1 cellular context compared by ENCODE assay signal in genomic region chr6:12327391-12327790, GRCh38.
TF ChIP-seq lines count a peak whose summit lies in the region.

No MANE protein-coding gene starts in this region.

TF ChIP-seq in SK-N-SH treated with all-trans-retinoic acid at 6 μM for 48 hours, 23 proteins besides CTCF, POLR2A, EP300 and RAD21:
- no peak for TF ChIP-seq POU6F1 (CRISPR knock-in tag; IDR thresholded peaks at IDR 0.05; ENCODE audit: borderline replicate concordance, low read depth)
- no peak for TF ChIP-seq CSRNP3 (CRISPR knock-in tag; IDR thresholded peaks at IDR 0.05)
- no peak for TF ChIP-seq ZNF565 (CRISPR knock-in tag; conservative IDR thresholded peaks at IDR 0.05; ENCODE audit: low read depth)
- no peak for TF ChIP-seq CREB5 (CRISPR knock-in tag; IDR thresholded peaks at IDR 0.05; ENCODE audit: low read depth)
- TF ChIP-seq BACH2 (CRISPR knock-in tag; IDR thresholded peaks at IDR 0.05; ENCODE audit: borderline replicate concordance), result no peak
- TF ChIP-seq ARNTL (CRISPR knock-in tag; IDR thresholded peaks at IDR 0.05; ENCODE audit: borderline replicate concordance, low read depth), result no peak
- no peak for TF ChIP-seq TSHZ2 (CRISPR knock-in tag; IDR thresholded peaks at IDR 0.05)
- no peak for TF ChIP-seq ISL1 (CRISPR knock-in tag; IDR thresholded peaks at IDR 0.05)
- no peak for TF ChIP-seq ZNF8 (CRISPR knock-in tag; IDR thresholded peaks at IDR 0.05)
- TF ChIP-seq ZC3H10 (CRISPR knock-in tag; IDR thresholded peaks at IDR 0.05), result no peak
- no peak for TF ChIP-seq PPARA (CRISPR knock-in tag; IDR thresholded peaks at IDR 0.05; ENCODE audit: borderline replicate concordance)
- no peak for TF ChIP-seq SNAI2 (CRISPR knock-in tag; IDR thresholded peaks at IDR 0.05)
- no peak for TF ChIP-seq ESRRG (CRISPR knock-in tag; IDR thresholded peaks at IDR 0.05)
- no peak for TF ChIP-seq TCF4 (CRISPR knock-in tag; IDR thresholded peaks at IDR 0.05; ENCODE audit: borderline replicate concordance)
- TF ChIP-seq CSDC2 (CRISPR knock-in tag; IDR thresholded peaks at IDR 0.05), result no peak
- no peak for TF ChIP-seq TOX (CRISPR knock-in tag; IDR thresholded peaks at IDR 0.05; ENCODE audit: borderline replicate concordance)
- TF ChIP-seq ZFP3 (CRISPR knock-in tag; IDR thresholded peaks at IDR 0.05), result no peak
